17 cellular contexts compared by ENCODE assay signal in genomic region chr12:101826766-101827368, GRCh38. TPM values are rescaled to one million over a fixed set of nuclear protein-coding genes. Genes with fewer than 3 reads are reported as not detected.
A peak's percentile ranks its signal among the peaks of the same experiment; 100 is the strongest.
DNase-seq lines count a peak whose midpoint lies in the region; ATAC-seq and TF ChIP-seq lines count a peak whose summit lies in the region.
"Had no signal": no experiment of that assay in that cellular context is flagged by ENCODE, and none has a peak within 500 bp of the region (broad histone marks: within the 10 kb centered on the region; RNA-seq: fewer than 3 reads in every experiment).

No MANE protein-coding gene starts in this region.

- H3K27ac ChIP-seq in CD4-positive, alpha-beta T cell (ENCODE audit: low read depth, low read length), result no peak overlapping the region
- no peak overlapping the region for H3K27ac ChIP-seq in HEK293 (ENCODE audit: extremely low read depth, low read depth, low read length)
- H3K27ac ChIP-seq in esophagus muscularis mucosa (replicated peaks in 1 of 4), result peak overlapping the region in 3 of 4 donors; percentile 6 to 86 (median 73)
- H3K27ac ChIP-seq: foreskin keratinocyte, left lung, parathyroid adenoma, thoracic aorta had no signal

- H3K4me1 Mint-ChIP-seq in CD4-positive, alpha-beta T cell (ENCODE audit: low read depth), result peaks cover 80% of the 10 kb centered on the region
- H3K4me1 Mint-ChIP-seq in activated CD4-positive, alpha-beta memory T cell treated with anti-CD3 and anti-CD28 coated beads for 36 hours (ENCODE audit: low read depth), result peaks cover 60% of the 10 kb centered on the region

- peaks cover 6% of the 10 kb centered on the region for H3K36me3 Mint-ChIP-seq in CD4-positive, alpha-beta T cell (ENCODE audit: low read depth)
- H3K36me3 Mint-ChIP-seq in activated CD4-positive, alpha-beta memory T cell treated with anti-CD3 and anti-CD28 coated beads for 36 hours, result no peaks in the 10 kb centered on the region

- TF ChIP-seq POLR2A in esophagus muscularis mucosa (IDR thresholded peaks at IDR 0.05; ENCODE audit: low read depth), result no peak

- no peak for DNase-seq in CD4-positive, alpha-beta T cell
- peak; percentile 71 for DNase-seq in OCI-M1 (lab: John Stamatoyannopoulos, UW)
- no peak for DNase-seq in esophagus muscularis mucosa (ENCODE audit: extremely low spot score)
- DNase-seq in activated CD4-positive, alpha-beta memory T cell treated with anti-CD3 and anti-CD28 coated beads for 36 hours, result no peak
- no peak for DNase-seq in SK-N-DZ (ENCODE audit: low spot score)
- DNase-seq in GM19240 (ENCODE audit: insufficient read length, low spot score), result no peak
- DNase-seq: activated gamma-delta T cell treated with Interleukin-2 at 50 U/mL for 16 hours; foreskin keratinocyte; left lung; NCI-H1105; NCI-H446 treated with DMSO at 0.1 percent for 48 hours; stimulated activated CD4-positive, alpha-beta T cell treated with anti-CD3 and anti-CD28 coated beads, Interleukin-4, amount 100 ng/mL, for 1 hour had no signal

- intact Hi-C loops in CD4-positive, alpha-beta T cell (cut with DNase I, micrococcal nuclease), result loop anchor here in 1 of 2 experiments (10.0 kb wide), 1 partner anchor 1562 kb away; the partner anchor contains the start of genes DEPDC4 and SCYL2
- intact Hi-C loops in esophagus muscularis mucosa (cut with DNase I), result no loop called here
- intact Hi-C loops in activated CD4-positive, alpha-beta memory T cell treated with anti-CD3 and anti-CD28 coated beads for 36 hours (cut with micrococcal nuclease), result no loop called here

- H3K36me3 ChIP-seq in HEK293 (ENCODE audit: control insufficient read depth in 2 of 2, insufficient read depth in 1 of 2, low read length in 2 of 2) (no peaks in the 10 kb centered on the region), esophagus muscularis mucosa (no peaks in the 10 kb centered on the region)
- H3K36me3 ChIP-seq: left lung, thoracic aorta had no signal

- TF ChIP-seq EP300 in esophagus muscularis mucosa (IDR thresholded peaks at IDR 0.05), result no peak

- peak overlapping the region; percentile 55 for H3K27ac Mint-ChIP-seq in CD4-positive, alpha-beta T cell
- no peak overlapping the region for H3K27ac Mint-ChIP-seq in activated CD4-positive, alpha-beta memory T cell treated with anti-CD3 and anti-CD28 coated beads for 36 hours

- no peaks in the 10 kb centered on the region for H3K27me3 Mint-ChIP-seq in CD4-positive, alpha-beta T cell
- H3K27me3 Mint-ChIP-seq in activated CD4-positive, alpha-beta memory T cell treated with anti-CD3 and anti-CD28 coated beads for 36 hours, result no peaks in the 10 kb centered on the region

- ATAC-seq in CD4-positive, alpha-beta T cell (ENCODE audit: poor library complexity), result no peak
- ATAC-seq in HG02870 (IDR thresholded peaks at IDR 0.05; ENCODE audit: unreplicated experiment), result no peak
- ATAC-seq: foreskin keratinocyte, left lung, Panc1 had no signal

- no peaks in the 10 kb centered on the region for H3K9me3 ChIP-seq in CD4-positive, alpha-beta T cell (ENCODE audit: control insufficient read depth, low read length)
- no peaks in the 10 kb centered on the region for H3K9me3 ChIP-seq in HEK293 (ENCODE audit: control insufficient read depth, insufficient read depth, low read depth, low read length)
- H3K9me3 ChIP-seq in esophagus muscularis mucosa, result no peaks in the 10 kb centered on the region
- H3K9me3 ChIP-seq: left lung, thoracic aorta had no signal

- no peaks in the 10 kb centered on the region for H3K27me3 ChIP-seq in CD4-positive, alpha-beta T cell (ENCODE audit: control insufficient read depth, insufficient read depth, low read length)
- no peaks in the 10 kb centered on the region for H3K27me3 ChIP-seq in esophagus muscularis mucosa
- H3K27me3 ChIP-seq: foreskin keratinocyte, left lung had no signal

- no peak for TF ChIP-seq CTCF in CD4-positive, alpha-beta T cell (IDR thresholded peaks at IDR 0.05)
- no peak for TF ChIP-seq CTCF in HEK293 (tag by site-specific recombination; IDR thresholded peaks at IDR 0.05)
- no peak for TF ChIP-seq CTCF in esophagus muscularis mucosa (IDR thresholded peaks at IDR 0.05)

- H3K4me3 Mint-ChIP-seq in CD4-positive, alpha-beta T cell, result no peak overlapping the region
- no peak overlapping the region for H3K4me3 Mint-ChIP-seq in activated CD4-positive, alpha-beta memory T cell treated with anti-CD3 and anti-CD28 coated beads for 36 hours

- POLR2A ChIA-PET in CD4-positive, alpha-beta T cell (lab: Charles Lee), result interaction anchor here (1.0 to 1.8 kb wide), 3 partner anchors 12 to 47 kb away, joined by 3 to 4 read pairs (median 4); no protein-coding TSS in a partner anchor
- POLR2A ChIA-PET in HEK293 (lab: Yijun Ruan, JAX), result no interaction called here
- POLR2A ChIA-PET in activated CD4-positive, alpha-beta memory T cell treated with anti-CD3 and anti-CD28 coated beads for 36 hours (lab: Charles Lee), result no interaction called here

- no peaks in the 10 kb centered on the region for H3K9me3 Mint-ChIP-seq in CD4-positive, alpha-beta T cell
- no peaks in the 10 kb centered on the region for H3K9me3 Mint-ChIP-seq in activated CD4-positive, alpha-beta memory T cell treated with anti-CD3 and anti-CD28 coated beads for 36 hours

- CTCF ChIA-PET in CD4-positive, alpha-beta T cell (lab: Charles Lee), result interaction anchor here (0.7 kb wide), 2 partner anchors 8 to 53 kb away, joined by 3 read pairs; no protein-coding TSS in a partner anchor
- CTCF ChIA-PET in HEK293 (lab: Yijun Ruan, JAX), result interaction anchor here (0.6 to 3.5 kb wide), 6 partner anchors 12 to 758 kb away, joined by 3 to 21 read pairs (median 4); no protein-coding TSS in a partner anchor
- CTCF ChIA-PET in activated CD4-positive, alpha-beta memory T cell treated with anti-CD3 and anti-CD28 coated beads for 36 hours (lab: Charles Lee), result interaction anchor here (1.3 to 12.5 kb wide), 4 partner anchors 14 to 54 kb away, joined by 3 to 155 read pairs (median 92); no protein-coding TSS in a partner anchor

- 97% methylated on average over 3 of the region's 3 CpGs for WGBS in esophagus muscularis mucosa

- H3K4me3 ChIP-seq in HEK293 (ENCODE audit: low read depth, low read length) (no peak overlapping the region), esophagus muscularis mucosa (no peak overlapping the region)
- H3K4me3 ChIP-seq: left lung, thoracic aorta had no signal

- H3K4me1 ChIP-seq in HEK293 (ENCODE audit: control insufficient read depth, insufficient read depth, low read length), result no peaks in the 10 kb centered on the region
- H3K4me1 ChIP-seq in esophagus muscularis mucosa, result peaks cover 50 to 86% (median 73%) of the 10 kb centered on the region in 4 donors

TF ChIP-seq in HEK293, 187 proteins besides CTCF, POLR2A, EP300 and RAD21:
- TF ChIP-seq TSHZ1 (tag by site-specific recombination; IDR thresholded peaks at IDR 0.05; ENCODE audit: borderline replicate concordance) (no peak), ZFP41 (tag by site-specific recombination; IDR thresholded peaks at IDR 0.05; ENCODE audit: borderline replicate concordance) (no peak), ZNF341 (tag by site-specific recombination; IDR thresholded peaks at IDR 0.05; ENCODE audit: low read depth) (no peak), ZNF623 (tag by site-specific recombination; IDR thresholded peaks at IDR 0.05) (no peak), ZNF174 (tag by site-specific recombination; IDR thresholded peaks at IDR 0.05) (no peak), ZNF292 (tag by site-specific recombination; IDR thresholded peaks at IDR 0.05; ENCODE audit: borderline replicate concordance, low read depth) (no peak), ZNF362 (tag by site-specific recombination; IDR thresholded peaks at IDR 0.05) (peak; percentile 59; the same call in 1 of the 2 replicates)

RNA-seq across cellular contexts. Expression of gene GNPTAB, which starts 3.9 kb away (rescaled TPM):
- total RNA-seq in CD4-positive, alpha-beta T cell, result 10 to 100 TPM; 38.2 to 43.8 TPM
- 10 to 100 TPM; 30.5 to 37.0 (median 32.1) TPM for total RNA-seq in esophagus muscularis mucosa
- 10 to 100 TPM; 19.6 to 20.2 TPM for total RNA-seq in activated CD4-positive, alpha-beta memory T cell treated with anti-CD3 and anti-CD28 coated beads for 36 hours
- polyA plus RNA-seq in SK-N-DZ (2014; cell fraction: cytosol; rRNA removed), result 10.1 and 14.2 TPM in 2 replicates
- polyA plus RNA-seq in SK-N-DZ (2014; cell fraction: nucleus; rRNA removed), result 8.1 and 13.5 TPM in 2 replicates

RNA-seq across cellular contexts. Expression of gene DRAM1, which starts 50.5 kb away (rescaled TPM):
- total RNA-seq in CD4-positive, alpha-beta T cell, result 1 to 10 TPM; 1.3 to 1.6 TPM
- total RNA-seq in esophagus muscularis mucosa, result 10 to 100 TPM in 3 of 4 donors, 1 to 10 TPM in 1; 10.0 to 24.9 (median 17.8) TPM
- total RNA-seq in activated CD4-positive, alpha-beta memory T cell treated with anti-CD3 and anti-CD28 coated beads for 36 hours, result 1 to 10 TPM; 2.6 to 2.8 TPM
- polyA plus RNA-seq in SK-N-DZ (2014; cell fraction: cytosol; rRNA removed), result 0.16 TPM in 1 of 2 replicates, not detected in the other
- polyA plus RNA-seq in SK-N-DZ (2014; cell fraction: nucleus; rRNA removed), result 0.04 and 0.52 TPM in 2 replicates

Comparison
In these comparisons a context has a peak if more than half of its experiments do, and no peak if none do; other contexts are left out.
1. H3K27ac ChIP-seq: peak in esophagus muscularis mucosa (3 of 4); none in CD4-positive, alpha-beta T cell (single experiment) and HEK293 (single experiment).